Comparison of ENCODE assay signal across 8 cellular contexts in the genomic region with DNA sequence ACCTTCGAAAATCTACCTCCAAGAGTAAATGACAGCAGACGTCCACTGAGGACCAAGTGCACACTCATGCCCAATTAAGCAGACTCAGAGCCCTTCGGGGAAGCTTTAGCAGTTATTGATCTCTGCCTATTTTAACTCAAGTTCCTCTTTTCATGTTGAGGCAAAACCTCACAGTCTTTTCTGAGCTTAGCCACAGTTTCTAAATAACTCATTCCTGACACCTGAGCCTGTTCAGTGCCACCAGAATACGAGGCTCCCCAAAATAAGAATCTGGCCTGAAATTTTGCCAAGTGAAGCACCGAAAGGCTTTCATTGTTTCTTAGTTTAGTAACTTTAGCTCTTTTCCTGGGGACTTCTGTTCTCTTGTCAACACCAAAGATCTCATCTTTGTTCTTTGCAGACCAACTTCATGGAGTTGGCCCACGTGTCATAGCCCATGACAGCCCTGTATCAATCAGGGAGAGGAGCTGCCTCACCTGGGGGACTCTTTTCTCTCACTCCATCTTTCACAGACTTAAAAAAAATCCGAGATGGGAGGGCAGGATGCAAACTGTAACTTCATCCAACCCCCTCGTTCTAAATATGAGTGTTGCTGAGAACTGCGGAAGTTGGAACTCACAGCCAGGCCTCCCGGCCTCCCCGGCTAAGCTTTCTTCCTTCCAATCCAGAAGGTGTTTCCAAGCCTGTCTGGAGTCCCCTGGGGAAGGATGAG. TPM values are rescaled to one million over a fixed set of nuclear protein-coding genes. Genes with fewer than 3 reads are reported as not detected.
DNase-seq lines count a peak whose midpoint lies in the region; ATAC-seq and TF ChIP-seq lines count a peak whose summit lies in the region.

No MANE protein-coding gene starts in this region.

- no peaks in the 10 kb centered on the region for H3K27me3 Mint-ChIP-seq in dendritic cell treated with granulocyte-macrophage colony-stimulating factor and Interleukin-4, amounts not matched to agents 40 ng/mL and 50 ng/mL, for 4 days

- H4K20me1 ChIP-seq in Karpas-422 (ENCODE audit: insufficient read depth, low read depth, low read length): no peaks in the 10 kb centered on the region

- WGBS in thyroid gland, 2 donors: 81 to 82% methylated on average over 11 of the region's 11 CpGs

- peak overlapping the region; percentile 86 for H3K27ac Mint-ChIP-seq in dendritic cell treated with granulocyte-macrophage colony-stimulating factor and Interleukin-4, amounts not matched to agents 40 ng/mL and 50 ng/mL, for 4 days

- ATAC-seq in GM18499 (IDR thresholded peaks at IDR 0.05; ENCODE audit: insufficient read depth, unreplicated experiment) (peak; percentile 35), GM21526 (IDR thresholded peaks at IDR 0.05; ENCODE audit: low FRiP score, unreplicated experiment) (peak; percentile 39)

- H3K4me3 ChIP-seq in Karpas-422 (ENCODE audit: low read length) (peak overlapping the region; percentile 49; the same call in 1 of the 2 replicates), thyroid gland (replicated peaks in 1 of 3) (no peak overlapping the region)

- TF ChIP-seq POLR2A in thyroid gland (IDR thresholded peaks at IDR 0.05): no peak

- H3K9me3 Mint-ChIP-seq in dendritic cell treated with granulocyte-macrophage colony-stimulating factor and Interleukin-4, amounts not matched to agents 40 ng/mL and 50 ng/mL, for 4 days: no peaks in the 10 kb centered on the region

- no peak for TF ChIP-seq CTCF in thyroid gland (IDR thresholded peaks at IDR 0.05)

- no peaks in the 10 kb centered on the region for H3K9me3 ChIP-seq in Karpas-422 (ENCODE audit: low read length)
- no peaks in the 10 kb centered on the region for H3K9me3 ChIP-seq in thyroid gland

- H3K27ac ChIP-seq in Karpas-422 (ENCODE audit: low read length) (peak overlapping the region; percentile 100), thyroid gland (peak overlapping the region in 1 of 3 donors; percentile 70)

- H3K4me2 ChIP-seq in Karpas-422 (ENCODE audit: low read depth, low read length, poor library complexity, severe bottlenecking): peak overlapping the region; percentile 97

- H3K36me3 Mint-ChIP-seq in dendritic cell treated with granulocyte-macrophage colony-stimulating factor and Interleukin-4, amounts not matched to agents 40 ng/mL and 50 ng/mL, for 4 days (ENCODE audit: low read depth): peaks cover 94% of the 10 kb centered on the region

- H2AFZ ChIP-seq in Karpas-422 (ENCODE audit: low read length): no peak overlapping the region

- no peaks in the 10 kb centered on the region for H3K27me3 ChIP-seq in Karpas-422 (ENCODE audit: low read length)
- no peaks in the 10 kb centered on the region for H3K27me3 ChIP-seq in thyroid gland

- H3K9ac ChIP-seq in Karpas-422 (ENCODE audit: low read length): peak overlapping the region; percentile 71

- H3K4me3 Mint-ChIP-seq in dendritic cell treated with granulocyte-macrophage colony-stimulating factor and Interleukin-4, amounts not matched to agents 40 ng/mL and 50 ng/mL, for 4 days: peak overlapping the region; percentile 35

- intact Hi-C loops in dendritic cell treated with granulocyte-macrophage colony-stimulating factor and Interleukin-4, amounts not matched to agents 40 ng/mL and 50 ng/mL, for 4 days (cut with micrococcal nuclease): loop anchor here (2.0 kb wide), 1 partner anchor 22 kb away; a partner anchor contains a TSS
- intact Hi-C loops in thyroid gland (cut with DNase I): no loop called here

- peaks cover 48% of the 10 kb centered on the region for H3K79me2 ChIP-seq in Karpas-422 (ENCODE audit: low read length)

- H3K4me1 ChIP-seq in Karpas-422 (ENCODE audit: low read length) (peaks cover 97% of the 10 kb centered on the region), thyroid gland (peaks cover 0 to 18% of the 10 kb centered on the region in 2 donors)

- H3K9me2 ChIP-seq in Karpas-422 (replicated peaks; ENCODE audit: insufficient read depth, low read length): no peaks in the 10 kb centered on the region

- DNase-seq in Karpas-422 (peak; percentile 83), DMS53 (lab: John Stamatoyannopoulos, UW) (no peak), thyroid gland (no peak), NCI-H1417 (lab: John Stamatoyannopoulos, UW) (no peak), HUDEP-2 (lab: John Stamatoyannopoulos, UW; ENCODE audit: unreplicated experiment in 76 of 76) (no peak)

- peaks cover 20% of the 10 kb centered on the region for H3K36me3 ChIP-seq in Karpas-422 (ENCODE audit: insufficient read depth, low read length)
- H3K36me3 ChIP-seq in thyroid gland: no peaks in the 10 kb centered on the region

- H3K4me1 Mint-ChIP-seq in dendritic cell treated with granulocyte-macrophage colony-stimulating factor and Interleukin-4, amounts not matched to agents 40 ng/mL and 50 ng/mL, for 4 days (ENCODE audit: low read depth): peaks cover 95% of the 10 kb centered on the region

RNA-seq across cellular contexts. Expression of a gene that starts 22.2 kb away (rescaled TPM):
- 145 and 155 TPM in 2 replicates for total RNA-seq in Karpas-422 (2014; rRNA removed; shearing (Covaris generic); ENCODE audit: low replicate concordance)
- total RNA-seq in thyroid gland: 10 to 100 TPM in 2 of 4 donors, 1 to 10 TPM in 2; 7.1 to 13.4 (median 10.5) TPM

RNA-seq across cellular contexts. Expression of a gene that starts 49.9 kb away (rescaled TPM):
- not detected in 2 replicates for total RNA-seq in Karpas-422 (2014; rRNA removed; shearing (Covaris generic); ENCODE audit: low replicate concordance)
- not detected for total RNA-seq in thyroid gland

Comparison
In these comparisons a context has a peak if more than half of its experiments do, and no peak if none do; other contexts are left out.
1. RNA of a gene that starts 22.2 kb away (total RNA-seq): 145 to 155 TPM in Karpas-422; 7.1 to 13.4 TPM in thyroid gland; every median in the first group is over 10 times any median in the second.